In genomic region chr11:74170694-74171629, GRCh38 we compare ENCODE assay signal across 1 cellular context.
TF ChIP-seq lines count a peak whose summit lies in the region.

C2CD3 (minus strand) TSS chr11:74171002; CDS start chr11:74170792, 210 bp downstream.
PPME1 (plus strand) TSS chr11:74171289; CDS start chr11:74171422, 133 bp downstream.

TF ChIP-seq in liver, 16 proteins besides CTCF, POLR2A, EP300 and RAD21 (continued from another document):
- TF ChIP-seq REST (IDR thresholded peaks at IDR 0.05), result peak; percentile 92
- TF ChIP-seq YY1 (IDR thresholded peaks at IDR 0.05), result peak; percentile 97
- TF ChIP-seq RXRA (IDR thresholded peaks at IDR 0.05), result peak; percentile 99 to 100
- TF ChIP-seq SP1 (IDR thresholded peaks at IDR 0.05), result peak; percentile 95
- TF ChIP-seq JUND (IDR thresholded peaks at IDR 0.05), result peak; percentile 78
